In the genomic region with DNA sequence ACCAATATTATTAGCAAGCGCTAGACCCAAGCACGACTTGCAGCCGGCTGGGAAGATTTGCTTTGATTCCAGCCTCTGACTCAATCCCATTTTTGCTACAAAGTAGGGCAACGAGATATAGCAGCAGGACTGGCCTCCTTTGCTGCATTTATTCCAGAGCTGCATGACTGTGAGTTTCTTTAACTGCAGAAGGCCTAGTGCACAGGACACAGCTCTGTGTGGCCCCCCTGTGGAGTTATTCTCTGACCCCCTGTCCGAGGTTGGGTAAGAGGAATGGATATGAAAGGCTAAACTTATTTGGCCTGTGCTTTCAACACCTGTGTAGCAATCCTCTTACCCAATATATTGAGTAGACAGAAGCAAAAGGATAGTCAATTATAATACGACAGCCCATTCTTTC, we compare ENCODE assay signal across 2 cellular contexts.
TF ChIP-seq lines count a peak whose summit lies in the region.

No MANE protein-coding gene starts in this region.

TF ChIP-seq in H1, 55 proteins besides CTCF, POLR2A, EP300 and RAD21:
- TF ChIP-seq, protein P1, sequence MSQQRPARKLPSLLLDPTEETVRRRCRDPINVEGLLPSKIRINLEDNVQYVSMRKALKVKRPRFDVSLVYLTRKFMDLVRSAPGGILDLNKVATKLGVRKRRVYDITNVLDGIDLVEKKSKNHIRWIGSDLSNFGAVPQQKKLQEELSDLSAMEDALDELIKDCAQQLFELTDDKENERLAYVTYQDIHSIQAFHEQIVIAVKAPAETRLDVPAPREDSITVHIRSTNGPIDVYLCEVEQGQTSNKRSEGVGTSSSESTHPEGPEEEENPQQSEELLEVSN (IDR thresholded peaks at IDR 0.05): no peak
- TF ChIP-seq SUZ12 (IDR thresholded peaks at IDR 0.05; ENCODE audit: low read length) (no peak), TCF12 (IDR thresholded peaks at IDR 0.05; ENCODE audit: low read depth, low read length) (no peak), TAF7 (optimal IDR thresholded peaks at IDR 0.05; ENCODE audit: borderline replicate concordance, low read depth, low read length) (no peak), CEBPB (IDR thresholded peaks at IDR 0.05; ENCODE audit: low read depth, low read length) (no peak; the same call in 1 of the 2 replicates), SP4 (IDR thresholded peaks at IDR 0.05; ENCODE audit: low read length) (no peak), SIX5 (IDR thresholded peaks at IDR 0.05; ENCODE audit: low read depth, low read length) (no peak), CHD1 (IDR thresholded peaks at IDR 0.05; ENCODE audit: low read depth, low read length) (no peak), GABPA (IDR thresholded peaks at IDR 0.05; ENCODE audit: borderline replicate concordance, insufficient read depth, low read length) (no peak), YY1 (IDR thresholded peaks at IDR 0.05; ENCODE audit: low read depth, low read length) (no peak), RBBP5 (IDR thresholded peaks at IDR 0.05; ENCODE audit: borderline replicate concordance, low read depth, low read length) (no peak), JUN (IDR thresholded peaks at IDR 0.05; ENCODE audit: low read depth, low read length) (no peak), JUND (IDR thresholded peaks at IDR 0.05; ENCODE audit: low read length) (no peak), RNF2 (IDR thresholded peaks at IDR 0.05; ENCODE audit: borderline replicate concordance, low read depth, low read length, missing control alignments, poor library complexity, severe bottlenecking) (no peak), TBP (IDR thresholded peaks at IDR 0.05; ENCODE audit: low read depth, low read length) (no peak), ASH2L (IDR thresholded peaks at IDR 0.05; ENCODE audit: low read length) (no peak), RFX5 (IDR thresholded peaks at IDR 0.05; ENCODE audit: borderline replicate concordance, low read depth, low read length) (no peak), SAP30 (IDR thresholded peaks at IDR 0.05; ENCODE audit: insufficient read depth, insufficient replicate concordance, low read length) (no peak)
- TF ChIP-seq, protein P2, sequence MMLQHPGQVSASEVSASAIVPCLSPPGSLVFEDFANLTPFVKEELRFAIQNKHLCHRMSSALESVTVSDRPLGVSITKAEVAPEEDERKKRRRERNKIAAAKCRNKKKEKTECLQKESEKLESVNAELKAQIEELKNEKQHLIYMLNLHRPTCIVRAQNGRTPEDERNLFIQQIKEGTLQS (IDR thresholded peaks at IDR 0.05; ENCODE audit: insufficient read depth, low read depth, low read length): no peak

TF ChIP-seq in HepG2, 621 proteins besides CTCF, POLR2A, EP300 and RAD21:
- TF ChIP-seq CEBPB (IDR thresholded peaks at IDR 0.05; ENCODE audit: borderline replicate concordance, low read depth, low read length): peak; percentile 67; the same call in 1 of the 2 replicates
- no peak for TF ChIP-seq ZNF850 (CRISPR knock-in tag; conservative IDR thresholded peaks at IDR 0.05)
